ENCODE assay signal across 9 cellular contexts in genomic region chrX:11351375-11352295, GRCh38. TPM values are rescaled to one million over a fixed set of nuclear protein-coding genes. Genes with fewer than 3 reads are reported as not detected.
A peak's percentile ranks its signal among the peaks of the same experiment; 100 is the strongest.
DNase-seq lines count a peak whose midpoint lies in the region; ATAC-seq and TF ChIP-seq lines count a peak whose summit lies in the region.
"Had no signal": no experiment of that assay in that cellular context is flagged by ENCODE, and none has a peak within 500 bp of the region (broad histone marks: within the 10 kb centered on the region; RNA-seq: fewer than 3 reads in every experiment).

No MANE protein-coding gene starts in this region.

- TF ChIP-seq POLR2A in spleen (IDR thresholded peaks at IDR 0.05): no peak

- H3K79me1 ChIP-seq in mesendoderm (ENCODE audit: low read length): no peaks in the 10 kb centered on the region

- H3K36me3 Mint-ChIP-seq in IgD-negative memory B cell: no peaks in the 10 kb centered on the region

- ATAC-seq in GM18907 (IDR thresholded peaks at IDR 0.05; ENCODE audit: unreplicated experiment): peak; percentile 41

- H3K27me3 Mint-ChIP-seq in IgD-negative memory B cell: no peaks in the 10 kb centered on the region

- H3K4me3 ChIP-seq in fibroblast of mammary gland (ENCODE audit: control insufficient read depth, low read depth, low read length) (peak overlapping the region; percentile 35), spleen (peak overlapping the region in 1 of 8 donors; percentile 15), mesendoderm (ENCODE audit: low read length) (no peak overlapping the region), BE2C (ENCODE audit: low read depth, low read length) (no peak overlapping the region)
- H3K4me3 ChIP-seq: dorsolateral prefrontal cortex had no signal

- no peak overlapping the region for H4K8ac ChIP-seq in mesendoderm (ENCODE audit: low read depth, low read length)

- H3K27ac Mint-ChIP-seq in IgD-negative memory B cell: peak overlapping the region; percentile 75 to 95 (median 77)

- DNase-seq in fibroblast of mammary gland (ENCODE audit: low read depth) (peak; percentile 97), spleen (peak; percentile 66), NK-92 (lab: John Stamatoyannopoulos, UW; ENCODE audit: unreplicated experiment) (no peak), NCI-H774 (lab: John Stamatoyannopoulos, UW) (no peak), mesendoderm (no peak), BE2C (no peak)
- DNase-seq: dorsolateral prefrontal cortex had no signal

- H3K79me2 ChIP-seq in mesendoderm (ENCODE audit: control insufficient read depth, insufficient read depth, low read length): no peaks in the 10 kb centered on the region

- H3K4me2 ChIP-seq in mesendoderm (ENCODE audit: low read length): no peak overlapping the region

- H3K4me3 Mint-ChIP-seq in IgD-negative memory B cell: peak overlapping the region in 2 of 4 donors; percentile 22 to 42

- 55 to 70% (median 57%) methylated on average over 11 of the region's 11 CpGs for WGBS in spleen, 5 donors
- no CpG with 5 or more reads among the region's 11 CpGs for WGBS in mesendoderm (ENCODE audit: extremely low coverage, insufficient coverage, low lambda C conversion rate)

- peaks cover 17 to 30% (median 19%) of the 10 kb centered on the region in 3 donors for H3K4me1 Mint-ChIP-seq in IgD-negative memory B cell

- H3K9me3 ChIP-seq in spleen: no peaks in the 10 kb centered on the region
- no peaks in the 10 kb centered on the region for H3K9me3 ChIP-seq in BE2C

- no peak overlapping the region for H2BK15ac ChIP-seq in mesendoderm (replicated peaks; ENCODE audit: low read depth)

- H2BK5ac ChIP-seq in mesendoderm (ENCODE audit: low read length): no peak overlapping the region

- H3K27me3 ChIP-seq in spleen (replicated peaks in 1 of 7): no peaks in the 10 kb centered on the region
- H3K27me3 ChIP-seq in mesendoderm (ENCODE audit: insufficient read depth, low read length, poor library complexity): no peaks in the 10 kb centered on the region
- no peaks in the 10 kb centered on the region for H3K27me3 ChIP-seq in BE2C

- no peak overlapping the region for H3K4ac ChIP-seq in mesendoderm (ENCODE audit: low read depth, low read length)

- H3K36me3 ChIP-seq in spleen (no peaks in the 10 kb centered on the region), mesendoderm (ENCODE audit: control insufficient read depth, insufficient read depth, low read length) (no peaks in the 10 kb centered on the region), BE2C (no peaks in the 10 kb centered on the region)

- H3K4me1 ChIP-seq in spleen (peaks cover 0 to 6% (median 0%) of the 10 kb centered on the region in 6 donors), mesendoderm (ENCODE audit: control insufficient read depth, low read depth, low read length) (no peaks in the 10 kb centered on the region), BE2C (no peaks in the 10 kb centered on the region)

- no peak for TF ChIP-seq CTCF in fibroblast of mammary gland (conservative IDR thresholded peaks at IDR 0.05; ENCODE audit: control insufficient read depth, insufficient read depth, low read depth, low read length)
- no peak for TF ChIP-seq CTCF in spleen (IDR thresholded peaks at IDR 0.05 in 8 of 11, conservative IDR thresholded peaks at IDR 0.05 in 3 of 11)
- TF ChIP-seq CTCF in BE2C (IDR thresholded peaks at IDR 0.05; ENCODE audit: low read depth, low read length): no peak

- H4K5ac ChIP-seq in mesendoderm (ENCODE audit: low read length): no peak overlapping the region

- H3K27ac ChIP-seq in spleen (peak overlapping the region in 7 of 8 donors; percentile 22 to 83 (median 70)), mesendoderm (ENCODE audit: low read depth, low read length) (no peak overlapping the region)

- intact Hi-C loops in spleen (cut with DNase I; ENCODE audit: low total_unique reads): no loop called here

- H3K23ac ChIP-seq in mesendoderm (ENCODE audit: low read length): no peak overlapping the region

- H3K56ac ChIP-seq in mesendoderm (ENCODE audit: low read length): no peak overlapping the region

- no peak overlapping the region for H2AK5ac ChIP-seq in mesendoderm (ENCODE audit: low read length)

- H3K9me3 Mint-ChIP-seq in IgD-negative memory B cell: peaks cover 0 to 1% (median 0%) of the 10 kb centered on the region in 3 donors

- H2BK120ac ChIP-seq in mesendoderm (ENCODE audit: low read depth, low read length): no peak overlapping the region

- no peak overlapping the region for H3K18ac ChIP-seq in mesendoderm (ENCODE audit: low read length)

- no peak overlapping the region for H3K9ac ChIP-seq in mesendoderm (ENCODE audit: low read length)

RNA-seq across cellular contexts. Expression of gene AMELX, which starts 58.4 kb away (rescaled TPM):
- polyA plus RNA-seq in IgD-negative memory B cell: not detected
- total RNA-seq in spleen: not detected
- polyA plus RNA-seq in spleen: not detected
- polyA plus RNA-seq in mesendoderm (2013, experiment 1 of 2): not detected
- not detected for polyA plus RNA-seq in mesendoderm (2013, experiment 2 of 2)
- polyA plus RNA-seq in BE2C (2012; ENCODE audit: insufficient read depth, insufficient read length, low read depth): not detected
- total RNA-seq: dorsolateral prefrontal cortex had no signal

Comparison
In these comparisons a context has a peak if more than half of its experiments do, and no peak if none do; other contexts are left out.
1. DNase-seq: peak in fibroblast of mammary gland (single experiment) and spleen (single experiment); none in NK-92 (single experiment), NCI-H774 (single experiment), mesendoderm (single experiment) and BE2C (single experiment).